Comparison of ENCODE assay signal across 1 cellular context in genomic region chr2:64645014-64645418, GRCh38.
TF ChIP-seq lines count a peak whose summit lies in the region.

No MANE protein-coding gene starts in this region.

TF ChIP-seq in HepG2, 621 proteins besides CTCF, POLR2A, EP300 and RAD21 (continued from another document and continues in another):
- TF ChIP-seq HINFP (CRISPR knock-in tag; IDR thresholded peaks at IDR 0.05; ENCODE audit: low read depth) (no peak), NR1H2 (CRISPR knock-in tag; IDR thresholded peaks at IDR 0.05; ENCODE audit: borderline replicate concordance, low read depth) (no peak), ZNF432 (CRISPR knock-in tag; IDR thresholded peaks at IDR 0.05; ENCODE audit: borderline replicate concordance) (no peak), ZNF503 (CRISPR knock-in tag; IDR thresholded peaks at IDR 0.05) (peak; percentile 49; the same call in 1 of the 2 replicates), MAZ (IDR thresholded peaks at IDR 0.05; ENCODE audit: borderline replicate concordance, low read depth, low read length) (0 out of 2 replicates have a peak, but pooled peaks have one; percentile 30), MAZ (CRISPR knock-in tag; IDR thresholded peaks at IDR 0.05; ENCODE audit: low read depth) (peak; percentile 29; the same call in 1 of the 2 replicates), ZSCAN31 (CRISPR knock-in tag; IDR thresholded peaks at IDR 0.05; ENCODE audit: low read depth) (peak; percentile 44; the same call in 1 of the 2 replicates), ZNF577 (CRISPR knock-in tag; IDR thresholded peaks at IDR 0.05; ENCODE audit: borderline replicate concordance, low read depth) (no peak), STAT5B (CRISPR knock-in tag; IDR thresholded peaks at IDR 0.05) (no peak), ATF1 (CRISPR knock-in tag; IDR thresholded peaks at IDR 0.05) (no peak), XRCC5 (optimal IDR thresholded peaks at IDR 0.05; ENCODE audit: low read length) (peak; percentile 78), SIN3A (IDR thresholded peaks at IDR 0.05; ENCODE audit: borderline replicate concordance, low read depth, low read length) (peak; percentile 74; the same call in 1 of the 2 replicates), NR2C2 (CRISPR knock-in tag; IDR thresholded peaks at IDR 0.05; ENCODE audit: borderline replicate concordance) (no peak), ZNF83 (CRISPR knock-in tag; IDR thresholded peaks at IDR 0.05; ENCODE audit: borderline replicate concordance) (no peak), ZNF616 (CRISPR knock-in tag; IDR thresholded peaks at IDR 0.05; ENCODE audit: low read depth) (no peak), ZSCAN20 (CRISPR knock-in tag; IDR thresholded peaks at IDR 0.05; ENCODE audit: borderline replicate concordance) (no peak), KLF9 (CRISPR knock-in tag; IDR thresholded peaks at IDR 0.05; ENCODE audit: low read depth) (no peak), ZNF292 (CRISPR knock-in tag; IDR thresholded peaks at IDR 0.05; ENCODE audit: borderline replicate concordance, low read depth) (peak; percentile 95), FOSL2 (CRISPR knock-in tag; IDR thresholded peaks at IDR 0.05) (peak; percentile 60), ZNF678 (CRISPR knock-in tag; IDR thresholded peaks at IDR 0.05) (no peak), ZNF367 (CRISPR knock-in tag; IDR thresholded peaks at IDR 0.05; ENCODE audit: borderline replicate concordance) (no peak), MIER2 (CRISPR knock-in tag; IDR thresholded peaks at IDR 0.05) (no peak), RARG (CRISPR knock-in tag; IDR thresholded peaks at IDR 0.05; ENCODE audit: low read depth) (no peak), MTA1 (CRISPR knock-in tag; IDR thresholded peaks at IDR 0.05; ENCODE audit: borderline replicate concordance) (peak; percentile 44; the same call in 1 of the 2 replicates), BHLHE40 (IDR thresholded peaks at IDR 0.05; ENCODE audit: low read length) (no peak), SIX4 (CRISPR knock-in tag; IDR thresholded peaks at IDR 0.05) (peak; percentile 99), CBX2 (IDR thresholded peaks at IDR 0.05; ENCODE audit: low read depth, low read length) (no peak), CBX2 (CRISPR knock-in tag; IDR thresholded peaks at IDR 0.05; ENCODE audit: low read depth) (no peak), TOE1 (CRISPR knock-in tag; IDR thresholded peaks at IDR 0.05) (no peak), ZFP36L2 (CRISPR knock-in tag; IDR thresholded peaks at IDR 0.05) (no peak), CAMTA2 (CRISPR knock-in tag; IDR thresholded peaks at IDR 0.05; ENCODE audit: borderline replicate concordance) (no peak), ZNF800 (CRISPR knock-in tag; IDR thresholded peaks at IDR 0.05) (peak; percentile 79), GLI4 (CRISPR knock-in tag; IDR thresholded peaks at IDR 0.05; ENCODE audit: borderline replicate concordance) (no peak), ZNF34 (CRISPR knock-in tag; IDR thresholded peaks at IDR 0.05; ENCODE audit: borderline replicate concordance) (no peak), ZNF468 (CRISPR knock-in tag; IDR thresholded peaks at IDR 0.05) (no peak), TEAD3 (CRISPR knock-in tag; optimal IDR thresholded peaks at IDR 0.05; ENCODE audit: borderline replicate concordance) (no peak), ZNF572 (CRISPR knock-in tag; IDR thresholded peaks at IDR 0.05) (no peak), IKZF4 (CRISPR knock-in tag; IDR thresholded peaks at IDR 0.05; ENCODE audit: borderline replicate concordance, low read depth, not compliant biosample characterization) (no peak), ZNF615 (CRISPR knock-in tag; IDR thresholded peaks at IDR 0.05; ENCODE audit: borderline replicate concordance) (no peak), ETV5 (CRISPR knock-in tag; IDR thresholded peaks at IDR 0.05; ENCODE audit: borderline replicate concordance) (peak; percentile 5; the same call in 1 of the 2 replicates), TBX2 (CRISPR knock-in tag; IDR thresholded peaks at IDR 0.05; ENCODE audit: borderline replicate concordance) (peak; percentile 39; the same call in 1 of the 2 replicates), ZNF234 (CRISPR knock-in tag; conservative IDR thresholded peaks at IDR 0.05) (no peak), ZBTB3 (CRISPR knock-in tag; IDR thresholded peaks at IDR 0.05; ENCODE audit: borderline replicate concordance, low read depth) (no peak), JARID2 (CRISPR knock-in tag; IDR thresholded peaks at IDR 0.05; ENCODE audit: insufficient replicate concordance) (no peak), ARNT (IDR thresholded peaks at IDR 0.05) (no peak), ZNF501 (CRISPR knock-in tag; IDR thresholded peaks at IDR 0.05) (0 out of 2 replicates have a peak, but pooled peaks have one; percentile 51), SOX5 (CRISPR knock-in tag; IDR thresholded peaks at IDR 0.05; ENCODE audit: borderline replicate concordance) (peak; percentile 67), GATAD1 (CRISPR knock-in tag; IDR thresholded peaks at IDR 0.05) (0 out of 2 replicates have a peak, but pooled peaks have one; percentile 24), ZNF839 (CRISPR knock-in tag; IDR thresholded peaks at IDR 0.05; ENCODE audit: borderline replicate concordance) (no peak), FLYWCH1 (CRISPR knock-in tag; IDR thresholded peaks at IDR 0.05) (no peak), SMAD9 (CRISPR knock-in tag; IDR thresholded peaks at IDR 0.05) (no peak), ELF3 (CRISPR knock-in tag; IDR thresholded peaks at IDR 0.05) (peak; percentile 24; the same call in 1 of the 2 replicates)
- TF ChIP-seq, protein P1, sequence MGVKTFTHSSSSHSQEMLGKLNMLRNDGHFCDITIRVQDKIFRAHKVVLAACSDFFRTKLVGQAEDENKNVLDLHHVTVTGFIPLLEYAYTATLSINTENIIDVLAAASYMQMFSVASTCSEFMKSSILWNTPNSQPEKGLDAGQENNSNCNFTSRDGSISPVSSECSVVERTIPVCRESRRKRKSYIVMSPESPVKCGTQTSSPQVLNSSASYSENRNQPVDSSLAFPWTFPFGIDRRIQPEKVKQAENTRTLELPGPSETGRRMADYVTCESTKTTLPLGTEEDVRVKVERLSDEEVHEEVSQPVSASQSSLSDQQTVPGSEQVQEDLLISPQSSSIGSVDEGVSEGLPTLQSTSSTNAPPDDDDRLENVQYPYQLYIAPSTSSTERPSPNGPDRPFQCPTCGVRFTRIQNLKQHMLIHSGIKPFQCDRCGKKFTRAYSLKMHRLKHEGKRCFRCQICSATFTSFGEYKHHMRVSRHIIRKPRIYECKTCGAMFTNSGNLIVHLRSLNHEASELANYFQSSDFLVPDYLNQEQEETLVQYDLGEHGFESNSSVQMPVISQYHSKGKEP (CRISPR knock-in tag; IDR thresholded peaks at IDR 0.05): no peak
- TF ChIP-seq, protein P2, sequence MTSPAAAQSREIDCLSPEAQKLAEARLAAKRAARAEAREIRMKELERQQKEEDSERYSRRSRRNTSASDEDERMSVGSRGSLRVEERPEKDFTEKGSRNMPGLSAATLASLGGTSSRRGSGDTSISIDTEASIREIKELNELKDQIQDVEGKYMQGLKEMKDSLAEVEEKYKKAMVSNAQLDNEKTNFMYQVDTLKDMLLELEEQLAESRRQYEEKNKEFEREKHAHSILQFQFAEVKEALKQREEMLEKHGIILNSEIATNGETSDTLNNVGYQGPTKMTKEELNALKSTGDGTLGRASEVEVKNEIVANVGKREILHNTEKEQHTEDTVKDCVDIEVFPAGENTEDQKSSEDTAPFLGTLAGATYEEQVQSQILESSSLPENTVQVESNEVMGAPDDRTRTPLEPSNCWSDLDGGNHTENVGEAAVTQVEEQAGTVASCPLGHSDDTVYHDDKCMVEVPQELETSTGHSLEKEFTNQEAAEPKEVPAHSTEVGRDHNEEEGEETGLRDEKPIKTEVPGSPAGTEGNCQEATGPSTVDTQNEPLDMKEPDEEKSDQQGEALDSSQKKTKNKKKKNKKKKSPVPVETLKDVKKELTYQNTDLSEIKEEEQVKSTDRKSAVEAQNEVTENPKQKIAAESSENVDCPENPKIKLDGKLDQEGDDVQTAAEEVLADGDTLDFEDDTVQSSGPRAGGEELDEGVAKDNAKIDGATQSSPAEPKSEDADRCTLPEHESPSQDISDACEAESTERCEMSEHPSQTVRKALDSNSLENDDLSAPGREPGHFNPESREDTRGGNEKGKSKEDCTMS (CRISPR knock-in tag; conservative IDR thresholded peaks at IDR 0.05): no peak
- TF ChIP-seq, protein P3, sequence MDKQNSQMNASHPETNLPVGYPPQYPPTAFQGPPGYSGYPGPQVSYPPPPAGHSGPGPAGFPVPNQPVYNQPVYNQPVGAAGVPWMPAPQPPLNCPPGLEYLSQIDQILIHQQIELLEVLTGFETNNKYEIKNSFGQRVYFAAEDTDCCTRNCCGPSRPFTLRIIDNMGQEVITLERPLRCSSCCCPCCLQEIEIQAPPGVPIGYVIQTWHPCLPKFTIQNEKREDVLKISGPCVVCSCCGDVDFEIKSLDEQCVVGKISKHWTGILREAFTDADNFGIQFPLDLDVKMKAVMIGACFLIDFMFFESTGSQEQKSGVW (CRISPR knock-in tag; IDR thresholded peaks at IDR 0.05; ENCODE audit: borderline replicate concordance): no peak
- TF ChIP-seq, protein P4, sequence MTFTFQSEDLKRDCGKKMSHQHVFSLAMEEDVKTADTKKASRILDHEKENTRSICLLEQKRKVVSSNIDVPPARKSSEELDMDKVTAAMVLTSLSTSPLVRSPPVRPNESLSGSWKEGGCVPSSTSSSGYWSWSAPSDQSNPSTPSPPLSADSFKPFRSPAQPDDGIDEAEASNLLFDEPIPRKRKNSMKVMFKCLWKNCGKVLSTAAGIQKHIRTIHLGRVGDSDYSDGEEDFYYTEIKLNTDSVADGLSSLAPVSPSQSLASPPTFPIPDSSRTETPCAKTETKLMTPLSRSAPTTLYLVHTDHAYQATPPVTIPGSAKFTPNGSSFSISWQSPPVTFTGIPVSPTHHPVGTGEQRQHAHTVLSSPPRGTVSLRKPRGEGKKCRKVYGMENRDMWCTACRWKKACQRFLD (CRISPR knock-in tag; IDR thresholded peaks at IDR 0.05; ENCODE audit: borderline replicate concordance): peak; percentile 57; the same call in 1 of the 2 replicates
- TF ChIP-seq, protein P5, sequence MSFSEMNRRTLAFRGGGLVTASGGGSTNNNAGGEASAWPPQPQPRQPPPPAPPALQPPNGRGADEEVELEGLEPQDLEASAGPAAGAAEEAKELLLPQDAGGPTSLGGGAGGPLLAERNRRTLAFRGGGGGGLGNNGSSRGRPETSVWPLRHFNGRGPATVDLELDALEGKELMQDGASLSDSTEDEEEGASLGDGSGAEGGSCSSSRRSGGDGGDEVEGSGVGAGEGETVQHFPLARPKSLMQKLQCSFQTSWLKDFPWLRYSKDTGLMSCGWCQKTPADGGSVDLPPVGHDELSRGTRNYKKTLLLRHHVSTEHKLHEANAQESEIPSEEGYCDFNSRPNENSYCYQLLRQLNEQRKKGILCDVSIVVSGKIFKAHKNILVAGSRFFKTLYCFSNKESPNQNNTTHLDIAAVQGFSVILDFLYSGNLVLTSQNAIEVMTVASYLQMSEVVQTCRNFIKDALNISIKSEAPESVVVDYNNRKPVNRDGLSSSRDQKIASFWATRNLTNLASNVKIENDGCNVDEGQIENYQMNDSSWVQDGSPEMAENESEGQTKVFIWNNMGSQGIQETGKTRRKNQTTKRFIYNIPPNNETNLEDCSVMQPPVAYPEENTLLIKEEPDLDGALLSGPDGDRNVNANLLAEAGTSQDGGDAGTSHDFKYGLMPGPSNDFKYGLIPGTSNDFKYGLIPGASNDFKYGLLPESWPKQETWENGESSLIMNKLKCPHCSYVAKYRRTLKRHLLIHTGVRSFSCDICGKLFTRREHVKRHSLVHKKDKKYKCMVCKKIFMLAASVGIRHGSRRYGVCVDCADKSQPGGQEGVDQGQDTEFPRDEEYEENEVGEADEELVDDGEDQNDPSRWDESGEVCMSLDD (CRISPR knock-in tag; IDR thresholded peaks at IDR 0.05; ENCODE audit: borderline replicate concordance): no peak
- TF ChIP-seq, protein P6, sequence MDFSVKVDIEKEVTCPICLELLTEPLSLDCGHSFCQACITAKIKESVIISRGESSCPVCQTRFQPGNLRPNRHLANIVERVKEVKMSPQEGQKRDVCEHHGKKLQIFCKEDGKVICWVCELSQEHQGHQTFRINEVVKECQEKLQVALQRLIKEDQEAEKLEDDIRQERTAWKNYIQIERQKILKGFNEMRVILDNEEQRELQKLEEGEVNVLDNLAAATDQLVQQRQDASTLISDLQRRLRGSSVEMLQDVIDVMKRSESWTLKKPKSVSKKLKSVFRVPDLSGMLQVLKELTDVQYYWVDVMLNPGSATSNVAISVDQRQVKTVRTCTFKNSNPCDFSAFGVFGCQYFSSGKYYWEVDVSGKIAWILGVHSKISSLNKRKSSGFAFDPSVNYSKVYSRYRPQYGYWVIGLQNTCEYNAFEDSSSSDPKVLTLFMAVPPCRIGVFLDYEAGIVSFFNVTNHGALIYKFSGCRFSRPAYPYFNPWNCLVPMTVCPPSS (IDR thresholded peaks at IDR 0.05): no peak
